1 cellular context compared by ENCODE assay signal in genomic region chr7:130213820-130214219, GRCh38.
TF ChIP-seq lines count a peak whose summit lies in the region.

No MANE protein-coding gene starts in this region.

TF ChIP-seq in GM12878, 131 proteins besides CTCF, POLR2A, EP300 and RAD21:
- TF ChIP-seq, protein P1, sequence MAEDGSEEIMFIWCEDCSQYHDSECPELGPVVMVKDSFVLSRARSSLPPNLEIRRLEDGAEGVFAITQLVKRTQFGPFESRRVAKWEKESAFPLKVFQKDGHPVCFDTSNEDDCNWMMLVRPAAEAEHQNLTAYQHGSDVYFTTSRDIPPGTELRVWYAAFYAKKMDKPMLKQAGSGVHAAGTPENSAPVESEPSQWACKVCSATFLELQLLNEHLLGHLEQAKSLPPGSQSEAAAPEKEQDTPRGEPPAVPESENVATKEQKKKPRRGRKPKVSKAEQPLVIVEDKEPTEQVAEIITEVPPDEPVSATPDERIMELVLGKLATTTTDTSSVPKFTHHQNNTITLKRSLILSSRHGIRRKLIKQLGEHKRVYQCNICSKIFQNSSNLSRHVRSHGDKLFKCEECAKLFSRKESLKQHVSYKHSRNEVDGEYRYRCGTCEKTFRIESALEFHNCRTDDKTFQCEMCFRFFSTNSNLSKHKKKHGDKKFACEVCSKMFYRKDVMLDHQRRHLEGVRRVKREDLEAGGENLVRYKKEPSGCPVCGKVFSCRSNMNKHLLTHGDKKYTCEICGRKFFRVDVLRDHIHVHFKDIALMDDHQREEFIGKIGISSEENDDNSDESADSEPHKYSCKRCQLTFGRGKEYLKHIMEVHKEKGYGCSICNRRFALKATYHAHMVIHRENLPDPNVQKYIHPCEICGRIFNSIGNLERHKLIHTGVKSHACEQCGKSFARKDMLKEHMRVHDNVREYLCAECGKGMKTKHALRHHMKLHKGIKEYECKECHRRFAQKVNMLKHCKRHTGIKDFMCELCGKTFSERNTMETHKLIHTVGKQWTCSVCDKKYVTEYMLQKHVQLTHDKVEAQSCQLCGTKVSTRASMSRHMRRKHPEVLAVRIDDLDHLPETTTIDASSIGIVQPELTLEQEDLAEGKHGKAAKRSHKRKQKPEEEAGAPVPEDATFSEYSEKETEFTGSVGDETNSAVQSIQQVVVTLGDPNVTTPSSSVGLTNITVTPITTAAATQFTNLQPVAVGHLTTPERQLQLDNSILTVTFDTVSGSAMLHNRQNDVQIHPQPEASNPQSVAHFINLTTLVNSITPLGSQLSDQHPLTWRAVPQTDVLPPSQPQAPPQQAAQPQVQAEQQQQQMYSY (CRISPR knock-in tag; IDR thresholded peaks at IDR 0.05) = no peak
- TF ChIP-seq ESRRA (IDR thresholded peaks at IDR 0.05; ENCODE audit: low read length) (no peak), SREBF2 (IDR thresholded peaks at IDR 0.05; ENCODE audit: low read length) (no peak), HDAC2 (IDR thresholded peaks at IDR 0.05) (no peak), HDGF (IDR thresholded peaks at IDR 0.05) (no peak), CBX3 (IDR thresholded peaks at IDR 0.05; ENCODE audit: borderline replicate concordance, low read depth) (no peak), STAT1 (conservative IDR thresholded peaks at IDR 0.05) (no peak), EED (IDR thresholded peaks at IDR 0.05; ENCODE audit: low read depth) (no peak), MTA2 (IDR thresholded peaks at IDR 0.05; ENCODE audit: low read depth) (no peak), FOS (IDR thresholded peaks at IDR 0.05; ENCODE audit: borderline replicate concordance, extremely low read depth, insufficient read length) (no peak), SPI1 (IDR thresholded peaks at IDR 0.05; ENCODE audit: borderline replicate concordance, insufficient read depth, low read depth, low read length) (no peak)
- TF ChIP-seq, protein P2, sequence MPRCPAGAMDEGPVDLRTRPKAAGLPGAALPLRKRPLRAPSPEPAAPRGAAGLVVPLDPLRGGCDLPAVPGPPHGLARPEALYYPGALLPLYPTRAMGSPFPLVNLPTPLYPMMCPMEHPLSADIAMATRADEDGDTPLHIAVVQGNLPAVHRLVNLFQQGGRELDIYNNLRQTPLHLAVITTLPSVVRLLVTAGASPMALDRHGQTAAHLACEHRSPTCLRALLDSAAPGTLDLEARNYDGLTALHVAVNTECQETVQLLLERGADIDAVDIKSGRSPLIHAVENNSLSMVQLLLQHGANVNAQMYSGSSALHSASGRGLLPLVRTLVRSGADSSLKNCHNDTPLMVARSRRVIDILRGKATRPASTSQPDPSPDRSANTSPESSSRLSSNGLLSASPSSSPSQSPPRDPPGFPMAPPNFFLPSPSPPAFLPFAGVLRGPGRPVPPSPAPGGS (IDR thresholded peaks at IDR 0.05; ENCODE audit: borderline replicate concordance, insufficient read depth, low read depth, low read length, poor library complexity, severe bottlenecking) = no peak
